14 cellular contexts compared by ENCODE assay signal in genomic region chr13:95226051-95226450, GRCh38.
"Had no signal": no experiment of that assay in that cellular context is flagged by ENCODE, and none has a peak within 500 bp of the region (broad histone marks: within the 10 kb centered on the region; RNA-seq: fewer than 3 reads in every experiment).

No MANE protein-coding gene starts in this region.

- H3K27ac ChIP-seq: body of pancreas, esophagus muscularis mucosa, thyroid gland had no signal

- H3K9me3 Mint-ChIP-seq: activated naive CD4-positive, alpha-beta T cell treated with anti-CD3 and anti-CD28 coated beads, Interleukin-2, amount 50 U/mL, for 72 hours; central memory CD8-positive, alpha-beta T cell; endodermal cell; T-helper 1 cell treated with Interleukin-12 subunit alpha and Interleukin-12 subunit beta and Interleukin-4 antibody, amounts not matched to agents 30 μg/mL and 1 μg/mL, for 36 hours had no signal

- H3K9me3 ChIP-seq: body of pancreas, esophagus muscularis mucosa, thyroid gland had no signal

- H3K27ac Mint-ChIP-seq: activated naive CD4-positive, alpha-beta T cell treated with anti-CD3 and anti-CD28 coated beads, Interleukin-2, amount 50 U/mL, for 72 hours; endodermal cell; T-helper 1 cell treated with Interleukin-12 subunit alpha and Interleukin-12 subunit beta and Interleukin-4 antibody, amounts not matched to agents 30 μg/mL and 1 μg/mL, for 36 hours had no signal

- H3K36me3 ChIP-seq: esophagus muscularis mucosa, thyroid gland had no signal

- ATAC-seq: activated naive CD4-positive, alpha-beta T cell treated with anti-CD3 and anti-CD28 coated beads, Interleukin-2, amount 50 U/mL, for 72 hours; body of pancreas; left cardiac atrium had no signal

- H3K4me3 ChIP-seq: body of pancreas, esophagus muscularis mucosa, thyroid gland had no signal

- H3K4me1 ChIP-seq: esophagus muscularis mucosa, thyroid gland had no signal

- H3K4me1 Mint-ChIP-seq: central memory CD8-positive, alpha-beta T cell had no signal

- DNase-seq: activated CD4-positive, alpha-beta T cell treated with anti-CD3 and anti-CD28 coated beads, Interleukin-2, amount 50 U/mL, for 4 hours; activated effector memory CD4-positive, alpha-beta T cell treated with anti-CD3 and anti-CD28 coated beads, Interleukin-2, amount 50 U/mL, for 16 hours; activated T-cell treated with anti-CD3 and anti-CD28 coated beads, Interleukin-2, amount 50 U/mL, for 1 hour; amniotic stem cell; body of pancreas; endodermal cell; glutamatergic neuron; left cardiac atrium; stimulated activated CD4-positive, alpha-beta T cell treated with anti-CD3 and anti-CD28 coated beads, Interleukin-15, amount 100 ng/mL, for 24 hours; thyroid gland had no signal

- H3K4me3 Mint-ChIP-seq: central memory CD8-positive, alpha-beta T cell; endodermal cell; T-helper 1 cell treated with Interleukin-12 subunit alpha and Interleukin-12 subunit beta and Interleukin-4 antibody, amounts not matched to agents 30 μg/mL and 1 μg/mL, for 36 hours had no signal

- H3K27me3 ChIP-seq: body of pancreas, esophagus muscularis mucosa, thyroid gland had no signal

- H3K27me3 Mint-ChIP-seq: central memory CD8-positive, alpha-beta T cell had no signal
